ENCODE assay signal across 8 cellular contexts in the genomic region with DNA sequence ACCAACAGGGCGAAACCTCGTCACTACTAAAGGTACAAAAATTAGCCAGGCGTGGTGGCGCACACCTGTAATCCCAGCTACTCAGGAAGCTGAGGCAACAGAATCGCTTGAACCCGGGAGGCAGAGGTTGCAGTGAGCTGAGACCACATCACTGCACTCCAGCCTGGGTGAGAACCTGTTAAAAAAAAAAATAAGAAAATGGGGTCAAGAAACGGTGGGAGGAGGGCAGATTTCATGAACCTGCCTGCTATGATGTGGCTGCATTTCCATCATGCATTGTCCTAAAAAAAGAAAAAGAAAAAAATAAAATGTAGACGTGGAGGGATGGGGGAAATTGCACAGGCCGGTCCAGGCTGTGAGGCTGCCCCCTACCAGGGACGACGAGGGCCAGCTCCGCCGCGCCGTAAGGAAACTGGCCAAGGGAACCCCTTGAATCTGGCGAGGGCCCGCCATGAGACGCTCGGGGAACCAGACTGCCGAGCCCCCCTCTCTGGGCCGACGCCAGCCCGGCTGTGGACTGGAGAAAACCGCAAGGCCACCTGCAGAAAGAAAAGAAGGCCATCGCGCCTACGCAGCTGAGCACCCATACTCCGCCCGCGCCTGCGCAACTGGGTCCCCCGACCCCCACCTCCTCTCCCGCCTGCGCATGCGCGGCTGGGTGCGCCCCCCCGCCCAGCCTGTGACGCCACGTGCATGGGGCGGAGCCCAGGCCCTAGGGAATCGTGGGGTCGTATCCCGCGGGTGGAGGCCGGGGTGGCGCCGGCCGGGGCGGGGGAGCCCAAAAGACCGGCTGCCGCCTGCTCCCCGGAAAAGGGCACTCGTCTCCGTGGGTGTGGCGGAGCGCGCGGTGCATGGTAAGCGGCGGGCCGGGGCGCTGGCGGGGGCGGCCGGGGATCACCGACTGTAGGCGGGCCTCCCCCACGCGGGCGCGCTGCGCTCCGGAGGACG. TPM values are rescaled to one million over a fixed set of nuclear protein-coding genes. Genes with fewer than 3 reads are reported as not detected.
DNase-seq lines count a peak whose midpoint lies in the region; ATAC-seq and TF ChIP-seq lines count a peak whose summit lies in the region.

A gene (plus strand): TSS at position 699 of the 948 bp plus-strand sequence. CDS start 10,825 bp downstream, outside the sequence.

- DNase-seq in AG10803 (ENCODE audit: low read depth) (peak; percentile 81), NCI-H345 treated with DMSO at 0.1 percent for 48 hours (lab: John Stamatoyannopoulos, UW; ENCODE audit: unreplicated experiment) (peak; percentile 80), cerebellar cortex (ENCODE audit: low spot score) (peak; percentile 86), kidney epithelial cell (ENCODE audit: low read depth) (peak; percentile 35)
- peak; percentile 92 for DNase-seq in activated CD4-positive, CD25-positive, alpha-beta regulatory T cell treated with anti-CD3 and anti-CD28 coated beads, Interleukin-2, amount 50 U/mL, for 72 hours
- peak; percentile 93 for DNase-seq in stimulated activated CD4-positive, alpha-beta T cell treated with anti-CD3 and anti-CD28 coated beads, Interleukin-15, amount 100 ng/mL, for 24 hours

- H3K27me3 ChIP-seq in kidney epithelial cell (ENCODE audit: control insufficient read depth, insufficient read depth, low read length): no peaks in the 10 kb centered on the region

- no peaks in the 10 kb centered on the region for H3K36me3 ChIP-seq in kidney epithelial cell (ENCODE audit: control insufficient read depth, insufficient read depth, low read length)

- TF ChIP-seq CTCF in AG10803 (conservative IDR thresholded peaks at IDR 0.05; ENCODE audit: low read length): no peak; the same call in 1 of the 2 replicates
- peak; percentile 31 for TF ChIP-seq CTCF in kidney epithelial cell (IDR thresholded peaks at IDR 0.05; ENCODE audit: insufficient read depth, low read length, poor library complexity, severe bottlenecking)

- ATAC-seq in GM19025 (IDR thresholded peaks at IDR 0.05; ENCODE audit: low read depth, unreplicated experiment) (peak; percentile 84), HG03280 (IDR thresholded peaks at IDR 0.05; ENCODE audit: unreplicated experiment) (peak; percentile 76)

- H3K4me3 ChIP-seq in AG10803 (ENCODE audit: low read length) (peak within 1 kb of the TSS; percentile 87), kidney epithelial cell (ENCODE audit: low read depth, low read length) (peak within 1 kb of the TSS; percentile 76)

RNA-seq across cellular contexts. Expression of the gene that starts here (rescaled TPM):
- total RNA-seq in kidney epithelial cell: 79.5 and 80.1 TPM in 2 replicates

Comparison
In these comparisons a context has a peak if more than half of its experiments do, and no peak if none do; other contexts are left out.
1. Peak in every context shown above with its lines: DNase-seq, ATAC-seq and H3K4me3 ChIP-seq.
2. DNase-seq: peak in every context shown above with its lines; median percentile 93 in stimulated activated CD4-positive, alpha-beta T cell treated with anti-CD3 and anti-CD28 coated beads, Interleukin-15, amount 100 ng/mL, for 24 hours; 92 in activated CD4-positive, CD25-positive, alpha-beta regulatory T cell treated with anti-CD3 and anti-CD28 coated beads, Interleukin-2, amount 50 U/mL, for 72 hours; 86 in cerebellar cortex; 81 in AG10803; 80 in NCI-H345 treated with DMSO at 0.1 percent for 48 hours; 35 in kidney epithelial cell.